22 cellular contexts compared by ENCODE assay signal in genomic region chr11:34929794-34930763, GRCh38. TPM values are rescaled to one million over a fixed set of nuclear protein-coding genes. Genes with fewer than 3 reads are reported as not detected.
DNase-seq lines count a peak whose midpoint lies in the region; ATAC-seq, FAIRE-seq and TF ChIP-seq lines count a peak whose summit lies in the region.
"Had no signal": no experiment of that assay in that cellular context is flagged by ENCODE, and none has a peak within 500 bp of the region (broad histone marks: within the 10 kb centered on the region; RNA-seq: fewer than 3 reads in every experiment).

No MANE protein-coding gene starts in this region.

- H3K27ac Mint-ChIP-seq in Caco-2 (ENCODE audit: unreplicated experiment), result peak overlapping the region; percentile 93

- H3K9me3 Mint-ChIP-seq in Caco-2 (ENCODE audit: unreplicated experiment), result no peaks in the 10 kb centered on the region
- H3K9me3 Mint-ChIP-seq: neural crest cell had no signal

- peaks cover 41% of the 10 kb centered on the region for H3K4me1 Mint-ChIP-seq in Caco-2 (ENCODE audit: low read depth, unreplicated experiment)

- H3K4me2 ChIP-seq in hepatocyte, result peak overlapping the region; percentile 58
- no peak overlapping the region for H3K4me2 ChIP-seq in smooth muscle cell

- ATAC-seq in pancreas, result peak; percentile 63 to 87 (median 84)
- no peak for ATAC-seq in GM21381 (IDR thresholded peaks at IDR 0.05; ENCODE audit: unreplicated experiment)

- 70% methylated on average over 11 of the region's 11 CpGs for WGBS in hepatocyte (ENCODE audit: low lambda C conversion rate, missing lambda C conversion rate)
- WGBS in pancreas, 2 donors, result 50 to 58% methylated on average over 11 of the region's 11 CpGs
- 91% methylated on average over 11 of the region's 11 CpGs for WGBS in smooth muscle cell (ENCODE audit: low lambda C conversion rate)

- DNase-seq in Caco-2, result peak; percentile 93 to 96
- DNase-seq in LoVo (ENCODE audit: low spot score), result peak; percentile 67
- DNase-seq in hepatocyte (ENCODE audit: low spot score), result peak; percentile 72
- DNase-seq in pancreas, result peak in 3 of 6 donors; percentile 17 to 43 (median 39)
- DNase-seq in H4 (ENCODE audit: low spot score), result no peak
- DNase-seq in smooth muscle cell (lab: John Stamatoyannopoulos, UW; ENCODE audit: unreplicated experiment), result no peak
- DNase-seq: activated CD4-positive, alpha-beta T cell treated with anti-CD3 and anti-CD28 coated beads for 4 hours; COR-L47; GOT3; hippocampal formation; midbrain; NCI-H1694; NCI-H2227 treated with DMSO at 0.1 percent for 48 hours; NK-92 treated with Interleukin-12 subunit alpha and Interleukin-12 subunit beta, amount 100 ng/mL, for 24 hours; psoas muscle; spleen; stimulated activated CD4-positive, alpha-beta T cell treated with anti-CD3 and anti-CD28 coated beads, Interleukin-4, amount 100 ng/mL, for 4 hours; substantia nigra had no signal

- no peaks in the 10 kb centered on the region for H3K36me3 ChIP-seq in Caco-2 (ENCODE audit: control insufficient read depth, insufficient read depth, low read length)
- H3K36me3 ChIP-seq in hepatocyte (replicated peaks; ENCODE audit: insufficient read depth, low read depth), result peaks cover 5% of the 10 kb centered on the region
- H3K36me3 ChIP-seq in pancreas, result no peaks in the 10 kb centered on the region
- peaks cover 12% of the 10 kb centered on the region for H3K36me3 ChIP-seq in smooth muscle cell (ENCODE audit: low read depth)

- H3K9me2 ChIP-seq in hepatocyte (replicated peaks; ENCODE audit: insufficient read depth), result no peaks in the 10 kb centered on the region

- intact Hi-C loops in Caco-2 (cut with micrococcal nuclease; ENCODE audit: unreplicated experiment), result loop anchor here (1.0 to 5.0 kb wide), 7 partner anchors 14 to 557 kb away; partner anchors contain the start of genes APIP, CD44 and PDHX
- intact Hi-C loops in pancreas (cut with DNase I), result loop anchor here in 1 of 3 donors (10.0 kb wide), 1 partner anchor 465 kb away; no protein-coding TSS in a partner anchor

- no peak for TF ChIP-seq CTCF in Caco-2 (IDR thresholded peaks at IDR 0.05; ENCODE audit: insufficient read depth in 1 of 2, low read depth in 1 of 2, low read length in 1 of 2, severe bottlenecking in 1 of 2, unreplicated experiment in 1 of 2)
- no peak for TF ChIP-seq CTCF in hepatocyte (IDR thresholded peaks at IDR 0.05; ENCODE audit: poor library complexity)
- TF ChIP-seq CTCF in pancreas (IDR thresholded peaks at IDR 0.05), result no peak
- no peak for TF ChIP-seq CTCF in smooth muscle cell (IDR thresholded peaks at IDR 0.05; ENCODE audit: borderline replicate concordance, insufficient read depth, poor library complexity, severe bottlenecking)

- BruUV-seq in Caco-2 (replicated peaks; lab: Mats Ljungman, UMichigan), result TSS peak; percentile 32

- CTCF ChIA-PET in Caco-2 (lab: Charles Lee), result interaction anchor here (1.0 to 1.8 kb wide), 3 partner anchors 243 to 462 kb away, joined by 3 to 9 read pairs (median 6); no protein-coding TSS in a partner anchor

- H3K4me3 ChIP-seq in Caco-2 (ENCODE audit: low read depth, low read length) (peak overlapping the region; percentile 22), hepatocyte (no peak overlapping the region), pancreas (no peak overlapping the region), smooth muscle cell (no peak overlapping the region)
- H3K4me3 ChIP-seq: cardiac muscle cell, psoas muscle, spleen had no signal

- no peaks in the 10 kb centered on the region for H3K9me3 ChIP-seq in Caco-2
- H3K9me3 ChIP-seq in hepatocyte (ENCODE audit: low read depth), result no peaks in the 10 kb centered on the region
- H3K9me3 ChIP-seq in pancreas, result no peaks in the 10 kb centered on the region
- no peaks in the 10 kb centered on the region for H3K9me3 ChIP-seq in smooth muscle cell (replicated peaks; ENCODE audit: low read depth)
- H3K9me3 ChIP-seq: psoas muscle, spleen had no signal

- H3K79me2 ChIP-seq in hepatocyte (peaks cover 86% of the 10 kb centered on the region), smooth muscle cell (ENCODE audit: low read depth) (peaks cover 72% of the 10 kb centered on the region)

- no peak for FAIRE-seq in pancreas (lab: Jason Lieb, UNC)
- FAIRE-seq: keratinocyte had no signal

- H3F3A ChIP-seq in smooth muscle cell (ENCODE audit: low read depth), result no peaks in the 10 kb centered on the region

- no peak overlapping the region for H3K9ac ChIP-seq in smooth muscle cell (ENCODE audit: low read depth)

- no peaks in the 10 kb centered on the region for H3K27me3 Mint-ChIP-seq in Caco-2 (ENCODE audit: insufficient read depth, unreplicated experiment)

- peaks cover 14% of the 10 kb centered on the region for H4K20me1 ChIP-seq in hepatocyte (ENCODE audit: insufficient read depth, poor library complexity, severe bottlenecking)
- peaks cover 83% of the 10 kb centered on the region for H4K20me1 ChIP-seq in smooth muscle cell (ENCODE audit: low read depth)

- peak overlapping the region; percentile 72 for H3K4me3 Mint-ChIP-seq in Caco-2 (ENCODE audit: unreplicated experiment)
- H3K4me3 Mint-ChIP-seq: neural crest cell had no signal

- H3K27ac ChIP-seq in hepatocyte, result peak overlapping the region; percentile 68
- H3K27ac ChIP-seq in pancreas, result peak overlapping the region in 2 of 4 donors; percentile 16 to 34
- H3K27ac ChIP-seq in smooth muscle cell (ENCODE audit: low read depth), result no peak overlapping the region
- H3K27ac ChIP-seq: cardiac muscle cell, psoas muscle, spleen had no signal

- H3K36me3 Mint-ChIP-seq in Caco-2 (ENCODE audit: insufficient read depth, unreplicated experiment), result peaks cover 18% of the 10 kb centered on the region

- H3K27me3 ChIP-seq in Caco-2 (replicated peaks; ENCODE audit: control insufficient read depth, insufficient read depth, low read length) (no peaks in the 10 kb centered on the region), hepatocyte (no peaks in the 10 kb centered on the region), pancreas (no peaks in the 10 kb centered on the region), smooth muscle cell (ENCODE audit: low read depth) (no peaks in the 10 kb centered on the region)
- H3K27me3 ChIP-seq: cardiac muscle cell, spleen had no signal

- POLR2A ChIA-PET in Caco-2 (lab: Charles Lee), result interaction anchor here (0.7 kb wide), 1 partner anchor 15 kb away, joined by 4 read pairs; no protein-coding TSS in a partner anchor

- H3K4me1 ChIP-seq in Caco-2 (peaks cover 50% of the 10 kb centered on the region), hepatocyte (ENCODE audit: insufficient read depth) (peaks cover 32% of the 10 kb centered on the region), pancreas (peaks cover 15 to 51% (median 41%) of the 10 kb centered on the region in 3 donors), smooth muscle cell (ENCODE audit: low read depth) (peaks cover 25% of the 10 kb centered on the region)

- H2AFZ ChIP-seq in hepatocyte (no peak overlapping the region), smooth muscle cell (ENCODE audit: low read depth) (no peak overlapping the region)

RNA-seq across cellular contexts. Expression of gene PDHX, which starts 13.7 kb away (rescaled TPM):
- total RNA-seq in Caco-2 (2022) (78.5 and 85.4 TPM in 2 replicates), hepatocyte (44.8 TPM in 2 replicates), pancreas (10 to 100 TPM; 11.4 to 21.2 (median 16.7) TPM), smooth muscle cell (56.7 and 100 TPM in 2 replicates)
- polyA plus RNA-seq in hepatocyte (46.8 and 51.6 TPM in 2 replicates), pancreas (10 to 100 TPM in 1 of 2 donors, 1 to 10 TPM in 1; 7.2 to 10.9 TPM), smooth muscle cell (46.6 and 56.6 TPM in 2 replicates)
- 74.8 and 78.9 TPM in 2 replicates for total RNA-seq in H4 (2014; rRNA removed; shearing (Covaris generic))

RNA-seq across cellular contexts. Expression of gene APIP, which starts 13.9 kb away (rescaled TPM):
- total RNA-seq in Caco-2 (2022) (19.8 and 21.1 TPM in 2 replicates), hepatocyte (26.8 and 30.6 TPM in 2 replicates), pancreas (10 to 100 TPM; 12.2 to 14.9 (median 13.9) TPM), smooth muscle cell (22.0 and 24.9 TPM in 2 replicates)
- polyA plus RNA-seq in hepatocyte (21.5 and 25.9 TPM in 2 replicates), pancreas (10 to 100 TPM; 13.5 to 21.4 TPM), smooth muscle cell (12.8 and 13.7 TPM in 2 replicates)
- total RNA-seq in H4 (2014; rRNA removed; shearing (Covaris generic)), result 124 and 131 TPM in 2 replicates

Comparison
In these comparisons a context has a peak if more than half of its experiments do, and no peak if none do; other contexts are left out.
1. DNase-seq: peak in Caco-2 (2 of 2), LoVo (single experiment) and hepatocyte (single experiment); none in H4 (single experiment) and smooth muscle cell (single experiment).